8 cellular contexts compared by ENCODE assay signal in genomic region chr2:126657146-126657635, GRCh38. TPM values are rescaled to one million over a fixed set of nuclear protein-coding genes. Genes with fewer than 3 reads are reported as not detected.
DNase-seq lines count a peak whose midpoint lies in the region; ATAC-seq, FAIRE-seq and TF ChIP-seq lines count a peak whose summit lies in the region.

No MANE protein-coding gene starts in this region.

- TSS peak; percentile 18 for BruUV-seq in endothelial cell of umbilical vein (replicated peaks; lab: Mats Ljungman, UMichigan)

- H3K4me1 Mint-ChIP-seq in activated CD8-positive, alpha-beta T cell treated with anti-CD3 and anti-CD28 coated beads, Interleukin-2, amount 10 ng/mL, durations not matched to agents 7 days and 5 days (ENCODE audit: low read depth): peaks cover 57% of the 10 kb centered on the region
- H3K4me1 Mint-ChIP-seq in naive thymus-derived CD4-positive, alpha-beta T cell: peaks cover 46 to 72% (median 58%) of the 10 kb centered on the region in 7 donors

- H3K4me2 ChIP-seq in endothelial cell of umbilical vein (ENCODE audit: insufficient read depth, low read length): no peak overlapping the region

- H3K9me3 Mint-ChIP-seq in activated CD8-positive, alpha-beta T cell treated with anti-CD3 and anti-CD28 coated beads, Interleukin-2, amount 10 ng/mL, durations not matched to agents 7 days and 5 days (ENCODE audit: insufficient read depth): no peaks in the 10 kb centered on the region
- H3K9me3 Mint-ChIP-seq in naive thymus-derived CD4-positive, alpha-beta T cell: peaks cover 0 to 1% (median 0%) of the 10 kb centered on the region in 11 donors

- TF ChIP-seq CTCF in endothelial cell of umbilical vein (IDR thresholded peaks at IDR 0.05; ENCODE audit: extremely low read depth in 1 of 2, insufficient read depth in 1 of 2, low read depth in 1 of 2, low read length in 2 of 2): no peak

- H3K36me3 Mint-ChIP-seq in activated CD8-positive, alpha-beta T cell treated with anti-CD3 and anti-CD28 coated beads, Interleukin-2, amount 10 ng/mL, durations not matched to agents 7 days and 5 days (ENCODE audit: low read depth): peaks cover 50% of the 10 kb centered on the region
- H3K36me3 Mint-ChIP-seq in naive thymus-derived CD4-positive, alpha-beta T cell: peaks cover 0 to 25% (median 9%) of the 10 kb centered on the region in 5 donors

- no peak for FAIRE-seq in endothelial cell of umbilical vein (lab: Jason Lieb, UNC)

- dilution Hi-C loops in endothelial cell of umbilical vein (cut with MboI; ENCODE audit: extremely low pct_ligation_motif_present, low sequenced_read_pairs): no loop called here

- H3K9me3 ChIP-seq in endothelial cell of umbilical vein (replicated peaks; ENCODE audit: control insufficient read depth, insufficient read depth, low read length): no peaks in the 10 kb centered on the region
- no peaks in the 10 kb centered on the region for H3K9me3 ChIP-seq in naive thymus-derived CD4-positive, alpha-beta T cell (ENCODE audit: control insufficient read depth in 2 of 3, low read length in 3 of 3)

- H3K27me3 Mint-ChIP-seq in activated CD8-positive, alpha-beta T cell treated with anti-CD3 and anti-CD28 coated beads, Interleukin-2, amount 10 ng/mL, durations not matched to agents 7 days and 5 days (ENCODE audit: low read depth): no peaks in the 10 kb centered on the region
- H3K27me3 Mint-ChIP-seq in naive thymus-derived CD4-positive, alpha-beta T cell: no peaks in the 10 kb centered on the region

- H3K27ac Mint-ChIP-seq in activated CD8-positive, alpha-beta T cell treated with anti-CD3 and anti-CD28 coated beads, Interleukin-2, amount 10 ng/mL, durations not matched to agents 7 days and 5 days: peak overlapping the region; percentile 98
- peak overlapping the region; percentile 93 to 100 (median 98) for H3K27ac Mint-ChIP-seq in naive thymus-derived CD4-positive, alpha-beta T cell

- DNase-seq in AG08395 (ENCODE audit: low spot score) (peak; percentile 69), HUDEP-2 (lab: John Stamatoyannopoulos, UW; ENCODE audit: unreplicated experiment in 76 of 76) (peak in 70 of 76 experiments; percentile 26 to 81 (median 60)), endothelial cell of umbilical vein (ENCODE audit: low read depth, low spot score) (no peak), ureter (ENCODE audit: low spot score) (peak; percentile 51), globus pallidus (ENCODE audit: low spot score) (no peak)
- peak; percentile 57 for DNase-seq in activated CD8-positive, alpha-beta T cell treated with anti-CD3 and anti-CD28 coated beads, Interleukin-2, amount 10 ng/mL, durations not matched to agents 7 days and 5 days
- peak in 8 of 9 donors; percentile 51 to 80 (median 74) for DNase-seq in naive thymus-derived CD4-positive, alpha-beta T cell

- H3K9me1 ChIP-seq in endothelial cell of umbilical vein (replicated peaks; ENCODE audit: control insufficient read depth, extremely low read depth, insufficient read depth, low read length): no peaks in the 10 kb centered on the region

- no peaks in the 10 kb centered on the region for H3K27me3 ChIP-seq in endothelial cell of umbilical vein (ENCODE audit: control insufficient read depth in 2 of 2, insufficient read depth in 2 of 2, low read length in 2 of 2)
- H3K27me3 ChIP-seq in naive thymus-derived CD4-positive, alpha-beta T cell (ENCODE audit: control insufficient read depth in 2 of 2, insufficient read depth in 2 of 2, low read length in 2 of 2): no peaks in the 10 kb centered on the region

- H3K79me2 ChIP-seq in endothelial cell of umbilical vein (ENCODE audit: control insufficient read depth, insufficient read depth, low read length): no peaks in the 10 kb centered on the region

- CTCF ChIA-PET in activated CD8-positive, alpha-beta T cell treated with anti-CD3 and anti-CD28 coated beads, Interleukin-2, amount 10 ng/mL, durations not matched to agents 7 days and 5 days (lab: Charles Lee): interaction anchor here (0.8 to 2.0 kb wide), 2 partner anchors 120 to 129 kb away, joined by 3 to 6 read pairs; no protein-coding TSS in a partner anchor
- CTCF ChIA-PET in endothelial cell of umbilical vein (lab: Charles Lee): interaction anchor here (1.2 to 1.3 kb wide), 2 partner anchors 120 to 315 kb away, joined by 3 to 4 read pairs; no protein-coding TSS in a partner anchor
- CTCF ChIA-PET in naive thymus-derived CD4-positive, alpha-beta T cell (lab: Charles Lee): interaction anchor here (1.2 to 1.8 kb wide), 3 partner anchors 22 to 129 kb away, joined by 3 to 6 read pairs (median 6); no protein-coding TSS in a partner anchor

- TF ChIP-seq POLR2A in endothelial cell of umbilical vein (IDR thresholded peaks at IDR 0.05; ENCODE audit: low read depth, low read length): no peak

- POLR2A ChIA-PET in activated CD8-positive, alpha-beta T cell treated with anti-CD3 and anti-CD28 coated beads, Interleukin-2, amount 10 ng/mL, durations not matched to agents 7 days and 5 days (lab: Charles Lee): interaction anchor here (0.5 to 1.2 kb wide), 5 partner anchors 22 to 123 kb away, joined by 3 to 5 read pairs (median 3); no protein-coding TSS in a partner anchor
- POLR2A ChIA-PET in endothelial cell of umbilical vein (lab: Charles Lee): no interaction called here
- POLR2A ChIA-PET in naive thymus-derived CD4-positive, alpha-beta T cell (lab: Charles Lee): interaction anchor here (0.8 to 1.7 kb wide), 6 partner anchors 7 to 129 kb away, joined by 3 to 6 read pairs (median 4); no protein-coding TSS in a partner anchor

- peak; percentile 12 for ATAC-seq in GM19395 (IDR thresholded peaks at IDR 0.05; ENCODE audit: unreplicated experiment)
- peak; percentile 43 for ATAC-seq in activated CD8-positive, alpha-beta T cell treated with anti-CD3 and anti-CD28 coated beads, Interleukin-2, amount 10 ng/mL, durations not matched to agents 7 days and 5 days
- ATAC-seq in naive thymus-derived CD4-positive, alpha-beta T cell: peak; percentile 68

- H3K4me3 Mint-ChIP-seq in activated CD8-positive, alpha-beta T cell treated with anti-CD3 and anti-CD28 coated beads, Interleukin-2, amount 10 ng/mL, durations not matched to agents 7 days and 5 days: peak overlapping the region; percentile 97
- H3K4me3 Mint-ChIP-seq in naive thymus-derived CD4-positive, alpha-beta T cell: peak overlapping the region; percentile 88 to 100 (median 96)

- intact Hi-C loops in endothelial cell of umbilical vein (cut with micrococcal nuclease): loop anchor here (5.0 kb wide), 2 partner anchors 120 to 405 kb away; no protein-coding TSS in a partner anchor
- intact Hi-C loops in naive thymus-derived CD4-positive, alpha-beta T cell (cut with micrococcal nuclease): loop anchor here (1.0 to 10.0 kb wide), 15 partner anchors 8 to 1665 kb away; partner anchors contain the start of genes SFT2D3 (in 2 of the 2), IWS1 (in 1 of the 2) and SAP130 (in 1 of the 2)

- H4K20me1 ChIP-seq in endothelial cell of umbilical vein (replicated peaks; ENCODE audit: control insufficient read depth, extremely low read depth, insufficient read depth, low read length): no peaks in the 10 kb centered on the region

- H3K4me1 ChIP-seq in endothelial cell of umbilical vein (ENCODE audit: control insufficient read depth, extremely low read depth, insufficient read depth, low read length): peaks cover 28% of the 10 kb centered on the region
- H3K4me1 ChIP-seq in naive thymus-derived CD4-positive, alpha-beta T cell (ENCODE audit: control insufficient read depth in 2 of 2, insufficient read depth in 2 of 2, low read length in 2 of 2): peaks cover 38 to 53% of the 10 kb centered on the region in 2 donors

- peak overlapping the region; percentile 23 for H3K27ac ChIP-seq in endothelial cell of umbilical vein (ENCODE audit: insufficient read depth, low read depth, low read length)
- peak overlapping the region; percentile 98 for H3K27ac ChIP-seq in naive thymus-derived CD4-positive, alpha-beta T cell (ENCODE audit: low read depth, low read length)

- no peaks in the 10 kb centered on the region for H3K36me3 ChIP-seq in endothelial cell of umbilical vein (ENCODE audit: control insufficient read depth in 2 of 2, extremely low read depth in 1 of 2, insufficient read depth in 2 of 2, low read length in 2 of 2)
- peaks cover 0 to 6% (median 0%) of the 10 kb centered on the region in 3 experiments for H3K36me3 ChIP-seq in naive thymus-derived CD4-positive, alpha-beta T cell (ENCODE audit: control insufficient read depth in 2 of 3, insufficient read depth in 3 of 3, low read length in 3 of 3)

- peak overlapping the region in 1 of 3 experiments; percentile 19 for H3K4me3 ChIP-seq in endothelial cell of umbilical vein (replicated peaks in 1 of 3; ENCODE audit: insufficient read depth in 1 of 3, low read depth in 1 of 3, low read length in 3 of 3)
- peak overlapping the region; percentile 99 for H3K4me3 ChIP-seq in naive thymus-derived CD4-positive, alpha-beta T cell (ENCODE audit: low read length)

- no peak overlapping the region for H2AFZ ChIP-seq in endothelial cell of umbilical vein (ENCODE audit: low read depth, low read length)

- H3K9ac ChIP-seq in endothelial cell of umbilical vein (replicated peaks; ENCODE audit: extremely low read depth, insufficient read depth, low read length): peak overlapping the region; percentile 12

TF ChIP-seq in endothelial cell of umbilical vein, 7 proteins besides CTCF, POLR2A, EP300 and RAD21 (continues in another document):
- TF ChIP-seq EZH2 (IDR thresholded peaks at IDR 0.05; ENCODE audit: borderline replicate concordance, low read depth, low read length, severe bottlenecking) (no peak), MYC (IDR thresholded peaks at IDR 0.05; ENCODE audit: low read depth, low read length) (no peak), MAX (IDR thresholded peaks at IDR 0.05; ENCODE audit: insufficient read depth, insufficient read length) (no peak), FOS (IDR thresholded peaks at IDR 0.05; ENCODE audit: borderline replicate concordance, insufficient read depth, low read length) (no peak)

RNA-seq across cellular contexts. Expression of gene GYPC, which starts 1.2 kb away (rescaled TPM):
- total RNA-seq in activated CD8-positive, alpha-beta T cell treated with anti-CD3 and anti-CD28 coated beads, Interleukin-2, amount 10 ng/mL, durations not matched to agents 7 days and 5 days: 100 to 1,000 TPM; 163 to 168 TPM
- total RNA-seq in endothelial cell of umbilical vein (7.5 and 13.3 TPM in 2 replicates), ureter (30.1 TPM)
- polyA plus RNA-seq in endothelial cell of umbilical vein: 3.5 and 4.3 TPM in 2 replicates
- polyA plus RNA-seq in endothelial cell of umbilical vein (2011; cell fraction: cytosol; rRNA removed): 4.6 and 5.8 TPM in 2 replicates
- polyA plus RNA-seq in endothelial cell of umbilical vein (2011; cell fraction: nucleus; rRNA removed): 1.8 and 2.2 TPM in 2 replicates
- polyA plus RNA-seq in endothelial cell of umbilical vein (2012): 0.67 and 2.2 TPM in 2 replicates
- polyA minus RNA-seq in endothelial cell of umbilical vein: 5.9 and 15.3 TPM in 2 replicates
- polyA minus RNA-seq in endothelial cell of umbilical vein (2011; cell fraction: cytosol; rRNA and poly(A)+ RNA removed): not detected
- 0.67 TPM in 1 of 2 replicates, not detected in the other for polyA minus RNA-seq in endothelial cell of umbilical vein (2011; cell fraction: nucleus; rRNA and poly(A)+ RNA removed)
- total RNA-seq in naive thymus-derived CD4-positive, alpha-beta T cell: 100 to 1,000 TPM; 114 to 146 (median 116) TPM
- polyA plus RNA-seq in naive thymus-derived CD4-positive, alpha-beta T cell: 100 to 1,000 TPM; 249 to 277 TPM

Comparison
In these comparisons a context has a peak if more than half of its experiments do, and no peak if none do; other contexts are left out.
1. DNase-seq: peak in AG08395 (single experiment), HUDEP-2 (70 of 76), activated CD8-positive, alpha-beta T cell treated with anti-CD3 and anti-CD28 coated beads, Interleukin-2, amount 10 ng/mL, durations not matched to agents 7 days and 5 days (single experiment), naive thymus-derived CD4-positive, alpha-beta T cell (8 of 9) and ureter (single experiment); none in endothelial cell of umbilical vein (single experiment) and globus pallidus (single experiment).
2. ATAC-seq: peak in every context shown above with its lines; median percentile 68 in naive thymus-derived CD4-positive, alpha-beta T cell; 43 in activated CD8-positive, alpha-beta T cell treated with anti-CD3 and anti-CD28 coated beads, Interleukin-2, amount 10 ng/mL, durations not matched to agents 7 days and 5 days; 12 in GM19395.